14 cellular contexts compared by ENCODE assay signal in genomic region chr17:79938696-79939435, GRCh38.
"Had no signal": no experiment of that assay in that cellular context is flagged by ENCODE, and none has a peak within 500 bp of the region (broad histone marks: within the 10 kb centered on the region; RNA-seq: fewer than 3 reads in every experiment).

No MANE protein-coding gene starts in this region.

- H3K4me1 ChIP-seq: colonic mucosa, right lobe of liver had no signal

- H3K27me3 ChIP-seq: colonic mucosa, right lobe of liver had no signal

- H3K4me3 Mint-ChIP-seq: activated naive CD8-positive, alpha-beta T cell; mesothelial cell of epicardium; T-helper 17 cell had no signal

- H3K4me3 ChIP-seq: colonic mucosa, right lobe of liver had no signal

- H3K36me3 Mint-ChIP-seq: activated naive CD8-positive, alpha-beta T cell had no signal

- H3K36me3 ChIP-seq: colonic mucosa, neutrophil had no signal

- ATAC-seq: right lobe of liver, T-helper 17 cell had no signal

- DNase-seq: activated CD4-positive, CD25-positive, alpha-beta regulatory T cell; activated effector memory CD4-positive, alpha-beta T cell treated with Interleukin-2 at 50 U/mL for 16 hours; activated T-cell treated with anti-CD3 and anti-CD28 coated beads, Interleukin-2, amount 50 U/mL, for 1 hour; colonic mucosa; effector CD4-positive, alpha-beta T cell; naive B cell; stimulated activated CD4-positive, alpha-beta T cell treated with anti-CD3 and anti-CD28 coated beads, Interleukin-12 subunit alpha, Interleukin-12 subunit beta, amount 100 ng/mL, for 4 hours; stimulated activated naive CD4-positive, alpha-beta T cell treated with Interleukin-2 at 50 U/mL for 16 hours; T-helper 17 cell; trophoblast cell had no signal

- H3K27ac Mint-ChIP-seq: activated naive CD8-positive, alpha-beta T cell; mesothelial cell of epicardium; T-helper 17 cell had no signal

- H3K27ac ChIP-seq: colonic mucosa, neutrophil, right lobe of liver had no signal

- H3K9me3 ChIP-seq: colonic mucosa, neutrophil, right lobe of liver had no signal

- H3K9me3 Mint-ChIP-seq: mesothelial cell of epicardium had no signal
